8 cellular contexts compared by ENCODE assay signal in genomic region chr12:27424631-27425230, GRCh38. TPM values are rescaled to one million over a fixed set of nuclear protein-coding genes. Genes with fewer than 3 reads are reported as not detected.
DNase-seq lines count a peak whose midpoint lies in the region; ATAC-seq and TF ChIP-seq lines count a peak whose summit lies in the region.

No MANE protein-coding gene starts in this region.

- H3K4me3 ChIP-seq in dorsolateral prefrontal cortex (no peak overlapping the region), mesenchymal stem cell (ENCODE audit: insufficient read depth in 1 of 2, low read depth in 1 of 2, low read length in 2 of 2) (no peak overlapping the region)

- DNase-seq in Right ventricle myocardium inferior (ENCODE audit: missing footprints), result no peak
- DNase-seq in cardiac septum (ENCODE audit: low spot score), result no peak
- DNase-seq in NCI-H526 (lab: John Stamatoyannopoulos, UW), result peak; percentile 62 to 84
- peak in 1 of 10 donors; percentile 26 for DNase-seq in dorsolateral prefrontal cortex
- peak; percentile 72 for DNase-seq in mesenchymal stem cell
- DNase-seq in retina, result no peak

- peak overlapping the region; percentile 60 for H3K9ac ChIP-seq in mesenchymal stem cell (ENCODE audit: low read length)

- intact Hi-C loops in Right ventricle myocardium inferior (cut with DNase I) (loop anchor here (2.0 kb wide), 1 partner anchor 226 kb away; no protein-coding TSS in a partner anchor), cardiac septum (cut with DNase I) (no loop called here), dorsolateral prefrontal cortex (cut with DNase I) (no loop called here)

- no peak overlapping the region for H4K8ac ChIP-seq in mesenchymal stem cell (ENCODE audit: low read length)

- no peaks in the 10 kb centered on the region for H3K4me1 ChIP-seq in mesenchymal stem cell (ENCODE audit: control insufficient read depth, insufficient read depth, low read depth, low read length)

- 83% methylated on average over 3 of the region's 4 CpGs for WGBS in mesenchymal stem cell

- no peak overlapping the region for H3K23ac ChIP-seq in mesenchymal stem cell (ENCODE audit: low read length in 2 of 2)

- H3K14ac ChIP-seq in mesenchymal stem cell (ENCODE audit: low read length in 2 of 2), result no peak overlapping the region

- H3K27ac ChIP-seq in dorsolateral prefrontal cortex (peak overlapping the region in 3 of 59 donors; percentile 13 to 34 (median 19)), mesenchymal stem cell (ENCODE audit: low read length, poor library complexity, severe bottlenecking) (no peak overlapping the region)

- H2AFZ ChIP-seq in mesenchymal stem cell (ENCODE audit: low read depth, low read length), result no peak overlapping the region

- H3K79me1 ChIP-seq in mesenchymal stem cell (replicated peaks; ENCODE audit: low read length, poor library complexity, severe bottlenecking), result no peaks in the 10 kb centered on the region

- H4K91ac ChIP-seq in mesenchymal stem cell (ENCODE audit: low read length), result no peak overlapping the region

- no peak overlapping the region for H2BK12ac ChIP-seq in mesenchymal stem cell (ENCODE audit: low read length in 2 of 2)

- H3K18ac ChIP-seq in mesenchymal stem cell (ENCODE audit: low read depth in 1 of 2, low read length in 2 of 2), result no peak overlapping the region

- ATAC-seq in Right ventricle myocardium inferior, result peak; percentile 81
- ATAC-seq in HG03354 (IDR thresholded peaks at IDR 0.05; ENCODE audit: poor library complexity, severe bottlenecking, unreplicated experiment), result no peak
- no peak for ATAC-seq in GM21381 (IDR thresholded peaks at IDR 0.05; ENCODE audit: unreplicated experiment)

- H3K9me3 ChIP-seq in mesenchymal stem cell (ENCODE audit: control insufficient read depth, low read length), result no peaks in the 10 kb centered on the region

- H2BK15ac ChIP-seq in mesenchymal stem cell (ENCODE audit: low read depth, poor library complexity, severe bottlenecking), result no peak overlapping the region

- H3K27me3 ChIP-seq in dorsolateral prefrontal cortex, result no peaks in the 10 kb centered on the region
- no peaks in the 10 kb centered on the region for H3K27me3 ChIP-seq in mesenchymal stem cell (ENCODE audit: control insufficient read depth in 1 of 2, insufficient read depth in 1 of 2, low read length in 2 of 2)

- H3K36me3 ChIP-seq in mesenchymal stem cell (ENCODE audit: control insufficient read depth in 1 of 2, insufficient read depth in 2 of 2, low read depth in 1 of 2, low read length in 2 of 2), result no peaks in the 10 kb centered on the region

- no peak overlapping the region for H3K4me2 ChIP-seq in mesenchymal stem cell (ENCODE audit: low read length, poor library complexity, severe bottlenecking)

- no peak overlapping the region for H2BK120ac ChIP-seq in mesenchymal stem cell (ENCODE audit: low read depth, low read length)

- no peak overlapping the region for H2AK5ac ChIP-seq in mesenchymal stem cell (ENCODE audit: low read length, severe bottlenecking)

- H2BK5ac ChIP-seq in mesenchymal stem cell (ENCODE audit: low read depth, low read length, poor library complexity, severe bottlenecking), result no peak overlapping the region

- H3K4ac ChIP-seq in mesenchymal stem cell (ENCODE audit: low read depth in 1 of 2, low read length in 2 of 2), result no peak overlapping the region

- peak; percentile 39 to 79 (median 65) for TF ChIP-seq CTCF in dorsolateral prefrontal cortex (IDR thresholded peaks at IDR 0.05 in 54 of 56, conservative IDR thresholded peaks at IDR 0.05 in 2 of 56; ENCODE audit: low read depth in 1 of 56, partially characterized antibody in 56 of 56)

RNA-seq across cellular contexts. Expression of gene SMCO2, which starts 21.8 kb away (rescaled TPM):
- not detected for total RNA-seq in Right ventricle myocardium inferior
- 0.38 TPM for total RNA-seq in cardiac septum
- 1 to 10 TPM in 81 of 120 experiments, under 1 TPM in 29, not detected in 10; 0.36 to 6.3 (median 1.5) TPM for total RNA-seq in dorsolateral prefrontal cortex
- 0.11 TPM for polyA plus RNA-seq in mesenchymal stem cell (2013, experiment 1 of 2)
- 0.04 TPM for polyA plus RNA-seq in mesenchymal stem cell (2013, experiment 2 of 2)

Comparison
In these comparisons a context has a peak if more than half of its experiments do, and no peak if none do; other contexts are left out.
1. DNase-seq: peak in NCI-H526 (2 of 2) and mesenchymal stem cell (single experiment); none in Right ventricle myocardium inferior (single experiment), cardiac septum (single experiment) and retina (single experiment).